8 cellular contexts compared by ENCODE assay signal in genomic region chrX:102950908-102951866, GRCh38. TPM values are rescaled to one million over a fixed set of nuclear protein-coding genes. Genes with fewer than 3 reads are reported as not detected.
DNase-seq lines count a peak whose midpoint lies in the region; ATAC-seq, FAIRE-seq and TF ChIP-seq lines count a peak whose summit lies in the region.

No MANE protein-coding gene starts in this region.

- DNase-seq in GM10266 (ENCODE audit: extremely low spot score) (no peak), NCI-H2029 treated with DMSO at 0.1 percent for 48 hours (lab: John Stamatoyannopoulos, UW) (peak; percentile 45), body of pancreas (peak; percentile 46 to 77 (median 57)), iPS-NIHi7 (ENCODE audit: extremely low spot score) (peak; percentile 59)
- DNase-seq in stimulated activated CD4-positive, alpha-beta T cell treated with anti-CD3 and anti-CD28 coated beads, Interleukin-1b, Interleukin-23, amount 100 ng/mL, for 24 hours (ENCODE audit: low read depth in 4 of 4, low spot score in 1 of 4), result peak; percentile 17 to 48 (median 23)

- H3K4me3 ChIP-seq in body of pancreas, result no peak overlapping the region

- FAIRE-seq in TTC549 (lab: Jason Lieb, UNC), result peak; percentile 20

- no peaks in the 10 kb centered on the region for H3K9me3 ChIP-seq in body of pancreas

- no peaks in the 10 kb centered on the region for H3K27me3 ChIP-seq in body of pancreas

- intact Hi-C loops in body of pancreas (cut with DNase I), result no loop called here

- no peak overlapping the region for H3K27ac ChIP-seq in body of pancreas

- no peaks in the 10 kb centered on the region for H3K36me3 ChIP-seq in body of pancreas (replicated peaks in 1 of 2; ENCODE audit: insufficient read depth in 1 of 2, low read depth in 2 of 2)

- TF ChIP-seq POLR2A in body of pancreas (IDR thresholded peaks at IDR 0.05), result no peak

- no peaks in the 10 kb centered on the region for H3K4me1 ChIP-seq in body of pancreas

- TF ChIP-seq CTCF in GM10266 (IDR thresholded peaks at IDR 0.05; ENCODE audit: control insufficient read depth, insufficient read depth, low read depth, missing control alignments) (peak; percentile 55), body of pancreas (IDR thresholded peaks at IDR 0.05) (peak; percentile 32 to 60 (median 47))

- peak; percentile 83 for ATAC-seq in HG02678 (IDR thresholded peaks at IDR 0.05; ENCODE audit: unreplicated experiment)
- peak; percentile 66 for ATAC-seq in body of pancreas
- ATAC-seq in GM18861 (IDR thresholded peaks at IDR 0.05; ENCODE audit: unreplicated experiment), result no peak

- 1 to 3% methylated on average over 13 to 14 of the region's 14 CpGs for WGBS in body of pancreas, 2 donors

RNA-seq across cellular contexts. Expression of gene RAB40AL, which starts 14.1 kb away (rescaled TPM):
- total RNA-seq in body of pancreas, result 1 to 10 TPM; 1.3 to 8.2 TPM
